ENCODE assay signal across 8 cellular contexts in genomic region chr2:108786354-108787208, GRCh38. TPM values are rescaled to one million over a fixed set of nuclear protein-coding genes. Genes with fewer than 3 reads are reported as not detected.
DNase-seq lines count a peak whose midpoint lies in the region; ATAC-seq and TF ChIP-seq lines count a peak whose summit lies in the region.

TSS of gene CCDC138 (plus strand) at chr2:108786771. CDS start at chr2:108786823, 52 bp downstream.

- H2AFZ ChIP-seq in mesenchymal stem cell (ENCODE audit: low read depth, low read length): peak within 1 kb of the TSS; percentile 89

- DNase-seq in CMK (ENCODE audit: low read depth) (peak; percentile 49), HL-60 (ENCODE audit: low read depth in 1 of 2, low spot score in 1 of 2) (peak; percentile 73 to 90), mesenchymal stem cell (peak; percentile 92)
- peak; percentile 75 for DNase-seq in NK-92 treated with Interleukin-12 subunit alpha and Interleukin-12 subunit beta, amount 100 ng/mL, for 24 hours (lab: John Stamatoyannopoulos, UW)
- peak; percentile 71 to 88 for DNase-seq in activated CD8-positive, alpha-beta memory T cell treated with anti-CD3 and anti-CD28 coated beads for 1 hour (ENCODE audit: extremely low read depth in 1 of 2, low read depth in 1 of 2)
- DNase-seq in effector memory CD4-positive, alpha-beta T cell: peak; percentile 71 to 81 (median 81)
- peak; percentile 76 for DNase-seq in stimulated activated CD8-positive, alpha-beta memory T cell treated with anti-CD3 and anti-CD28 coated beads, Interleukin-12 subunit alpha, Interleukin-12 subunit beta, amount 100 ng/mL, for 24 hours (ENCODE audit: extremely low read depth)

- H3K27me3 ChIP-seq in HL-60 (ENCODE audit: insufficient read depth, poor library complexity, severe bottlenecking) (no peaks in the 10 kb centered on the region), mesenchymal stem cell (ENCODE audit: control insufficient read depth in 1 of 2, insufficient read depth in 1 of 2, low read length in 2 of 2) (no peaks in the 10 kb centered on the region)
- no peaks in the 10 kb centered on the region for H3K27me3 ChIP-seq in effector memory CD4-positive, alpha-beta T cell (replicated peaks; ENCODE audit: control insufficient read depth, insufficient read depth, low read length, poor library complexity, severe bottlenecking)

- peak within 1 kb of the TSS; percentile 91 for H3K9ac ChIP-seq in mesenchymal stem cell (ENCODE audit: low read length)

- peak within 1 kb of the TSS; percentile 76 for H3K27ac ChIP-seq in HL-60 (replicated peaks)
- peak within 1 kb of the TSS; percentile 69 for H3K27ac ChIP-seq in effector memory CD4-positive, alpha-beta T cell (ENCODE audit: insufficient read depth, low read length, poor library complexity, severe bottlenecking)
- peak within 1 kb of the TSS; percentile 72 for H3K27ac ChIP-seq in mesenchymal stem cell (ENCODE audit: low read length, poor library complexity, severe bottlenecking)

- H2BK5ac ChIP-seq in mesenchymal stem cell (ENCODE audit: low read depth, low read length, poor library complexity, severe bottlenecking): no peak within 1 kb of the TSS

- peak within 1 kb of the TSS; percentile 54 for H4K8ac ChIP-seq in mesenchymal stem cell (ENCODE audit: low read length)

- H3K4me2 ChIP-seq in mesenchymal stem cell (ENCODE audit: low read length, poor library complexity, severe bottlenecking): peak within 1 kb of the TSS; percentile 100

- peak within 1 kb of the TSS in 1 of 2 experiments; percentile 62 for H3K18ac ChIP-seq in mesenchymal stem cell (ENCODE audit: low read depth in 1 of 2, low read length in 2 of 2)

- H3K23ac ChIP-seq in mesenchymal stem cell (ENCODE audit: low read length in 2 of 2): peak within 1 kb of the TSS; percentile 34 to 46

- H3K79me1 ChIP-seq in mesenchymal stem cell (replicated peaks; ENCODE audit: low read length, poor library complexity, severe bottlenecking): peaks cover 11% of the 10 kb centered on the region

- H3K9me3 ChIP-seq in effector memory CD4-positive, alpha-beta T cell (ENCODE audit: control insufficient read depth, low read length): no peaks in the 10 kb centered on the region
- H3K9me3 ChIP-seq in mesenchymal stem cell (ENCODE audit: control insufficient read depth, low read length): no peaks in the 10 kb centered on the region

- WGBS in mesenchymal stem cell: 2% methylated on average over 55 of the region's 78 CpGs

- peaks cover 17% of the 10 kb centered on the region for H3K36me3 ChIP-seq in effector memory CD4-positive, alpha-beta T cell (ENCODE audit: control insufficient read depth, insufficient read depth, low read length)
- peaks cover 4 to 44% of the 10 kb centered on the region in 2 experiments for H3K36me3 ChIP-seq in mesenchymal stem cell (ENCODE audit: control insufficient read depth in 1 of 2, insufficient read depth in 2 of 2, low read depth in 1 of 2, low read length in 2 of 2)

- H3K14ac ChIP-seq in mesenchymal stem cell (ENCODE audit: low read length in 2 of 2): no peak within 1 kb of the TSS

- peak within 1 kb of the TSS in 1 of 2 experiments; percentile 35 for H3K4ac ChIP-seq in mesenchymal stem cell (ENCODE audit: low read depth in 1 of 2, low read length in 2 of 2)

- no peak within 1 kb of the TSS for H2AK5ac ChIP-seq in mesenchymal stem cell (ENCODE audit: low read length, severe bottlenecking)

- no peak within 1 kb of the TSS for H2BK12ac ChIP-seq in mesenchymal stem cell (ENCODE audit: low read length in 2 of 2)

- H3K4me1 ChIP-seq in effector memory CD4-positive, alpha-beta T cell (ENCODE audit: control insufficient read depth, insufficient read depth, low read length, poor library complexity, severe bottlenecking): no peaks in the 10 kb centered on the region
- no peaks in the 10 kb centered on the region for H3K4me1 ChIP-seq in mesenchymal stem cell (ENCODE audit: control insufficient read depth, insufficient read depth, low read depth, low read length)

- H2BK15ac ChIP-seq in mesenchymal stem cell (ENCODE audit: low read depth, poor library complexity, severe bottlenecking): no peak within 1 kb of the TSS

- peak within 1 kb of the TSS; percentile 50 for H4K91ac ChIP-seq in mesenchymal stem cell (ENCODE audit: low read length)

- peak within 1 kb of the TSS; percentile 62 for H3K4me3 ChIP-seq in HL-60 (replicated peaks; ENCODE audit: insufficient read depth, low read length)
- peak within 1 kb of the TSS; percentile 59 for H3K4me3 ChIP-seq in effector memory CD4-positive, alpha-beta T cell (ENCODE audit: insufficient read depth, low read depth, low read length, poor library complexity, severe bottlenecking)
- peak within 1 kb of the TSS; percentile 89 to 91 for H3K4me3 ChIP-seq in mesenchymal stem cell (ENCODE audit: insufficient read depth in 1 of 2, low read depth in 1 of 2, low read length in 2 of 2)

- H2BK120ac ChIP-seq in mesenchymal stem cell (ENCODE audit: low read depth, low read length): peak within 1 kb of the TSS; percentile 19

- TF ChIP-seq CTCF in HL-60 (IDR thresholded peaks at IDR 0.05; ENCODE audit: insufficient read depth, low read length): no peak

- ATAC-seq in GM19463 (IDR thresholded peaks at IDR 0.05; ENCODE audit: unreplicated experiment): peak; percentile 98

RNA-seq across cellular contexts. Expression of gene CCDC138, which starts in this region (rescaled TPM):
- polyA plus RNA-seq in mesenchymal stem cell (2013, experiment 1 of 2): 2.0 TPM
- 2.0 TPM for polyA plus RNA-seq in mesenchymal stem cell (2013, experiment 2 of 2)

Comparison
In these comparisons a context has a peak if more than half of its experiments do, and no peak if none do; other contexts are left out.
1. Peak in every context shown above with its lines: DNase-seq, ATAC-seq, H3K4me3 ChIP-seq and H3K27ac ChIP-seq.